ENCODE assay signal across 1 cellular context in the genomic region with DNA sequence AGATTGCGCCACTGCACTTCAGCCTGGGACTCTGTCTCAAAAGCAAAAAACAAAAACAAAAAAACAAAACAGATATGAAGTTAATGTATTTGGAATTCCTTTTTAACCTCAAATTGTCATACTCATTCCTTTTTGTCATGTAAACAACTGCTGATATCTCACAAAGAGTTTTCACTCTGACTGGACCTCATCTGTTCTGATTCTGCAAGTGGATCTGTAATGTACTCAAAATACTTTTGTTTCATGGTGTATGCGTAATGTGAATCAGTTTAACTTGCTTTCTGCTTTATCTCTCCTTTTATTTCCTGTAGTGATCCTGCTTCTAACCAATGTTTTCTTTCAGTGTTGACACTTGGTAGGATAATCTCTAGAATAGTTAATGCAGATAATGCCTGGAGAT.
TF ChIP-seq lines count a peak whose summit lies in the region.

No MANE protein-coding gene starts in this region.

TF ChIP-seq in GM12878, 131 proteins besides CTCF, POLR2A, EP300 and RAD21:
- TF ChIP-seq, protein P1, sequence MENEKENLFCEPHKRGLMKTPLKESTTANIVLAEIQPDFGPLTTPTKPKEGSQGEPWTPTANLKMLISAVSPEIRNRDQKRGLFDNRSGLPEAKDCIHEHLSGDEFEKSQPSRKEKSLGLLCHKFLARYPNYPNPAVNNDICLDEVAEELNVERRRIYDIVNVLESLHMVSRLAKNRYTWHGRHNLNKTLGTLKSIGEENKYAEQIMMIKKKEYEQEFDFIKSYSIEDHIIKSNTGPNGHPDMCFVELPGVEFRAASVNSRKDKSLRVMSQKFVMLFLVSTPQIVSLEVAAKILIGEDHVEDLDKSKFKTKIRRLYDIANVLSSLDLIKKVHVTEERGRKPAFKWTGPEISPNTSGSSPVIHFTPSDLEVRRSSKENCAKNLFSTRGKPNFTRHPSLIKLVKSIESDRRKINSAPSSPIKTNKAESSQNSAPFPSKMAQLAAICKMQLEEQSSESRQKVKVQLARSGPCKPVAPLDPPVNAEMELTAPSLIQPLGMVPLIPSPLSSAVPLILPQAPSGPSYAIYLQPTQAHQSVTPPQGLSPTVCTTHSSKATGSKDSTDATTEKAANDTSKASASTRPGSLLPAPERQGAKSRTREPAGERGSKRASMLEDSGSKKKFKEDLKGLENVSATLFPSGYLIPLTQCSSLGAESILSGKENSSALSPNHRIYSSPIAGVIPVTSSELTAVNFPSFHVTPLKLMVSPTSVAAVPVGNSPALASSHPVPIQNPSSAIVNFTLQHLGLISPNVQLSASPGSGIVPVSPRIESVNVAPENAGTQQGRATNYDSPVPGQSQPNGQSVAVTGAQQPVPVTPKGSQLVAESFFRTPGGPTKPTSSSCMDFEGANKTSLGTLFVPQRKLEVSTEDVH (IDR thresholded peaks at IDR 0.05; ENCODE audit: low read depth, partially characterized antibody) = no peak
- TF ChIP-seq BACH1 (IDR thresholded peaks at IDR 0.05; ENCODE audit: borderline replicate concordance) (no peak), CHD2 (IDR thresholded peaks at IDR 0.05; ENCODE audit: borderline replicate concordance, low read depth, low read length) (no peak), ZNF592 (IDR thresholded peaks at IDR 0.05) (no peak), REST (IDR thresholded peaks at IDR 0.05; ENCODE audit: low read depth, low read length) (no peak), TCF7 (IDR thresholded peaks at IDR 0.05; ENCODE audit: borderline replicate concordance) (no peak), ZBTB33 (IDR thresholded peaks at IDR 0.05) (no peak), BCLAF1 (IDR thresholded peaks at IDR 0.05) (no peak), GATAD2B (conservative IDR thresholded peaks at IDR 0.05; ENCODE audit: low read depth) (no peak), MTA3 (IDR thresholded peaks at IDR 0.05; ENCODE audit: borderline replicate concordance, low read length) (no peak), RB1 (IDR thresholded peaks at IDR 0.05; ENCODE audit: borderline replicate concordance) (no peak), BCL11A (IDR thresholded peaks at IDR 0.05; ENCODE audit: low read depth, low read length) (no peak), LARP7 (IDR thresholded peaks at IDR 0.05) (no peak), SP1 (IDR thresholded peaks at IDR 0.05; ENCODE audit: low read depth, low read length) (no peak), FOS (IDR thresholded peaks at IDR 0.05; ENCODE audit: borderline replicate concordance, extremely low read depth, insufficient read length) (no peak), CBX5 (IDR thresholded peaks at IDR 0.05; ENCODE audit: low read depth) (no peak)
- TF ChIP-seq, protein P2, sequence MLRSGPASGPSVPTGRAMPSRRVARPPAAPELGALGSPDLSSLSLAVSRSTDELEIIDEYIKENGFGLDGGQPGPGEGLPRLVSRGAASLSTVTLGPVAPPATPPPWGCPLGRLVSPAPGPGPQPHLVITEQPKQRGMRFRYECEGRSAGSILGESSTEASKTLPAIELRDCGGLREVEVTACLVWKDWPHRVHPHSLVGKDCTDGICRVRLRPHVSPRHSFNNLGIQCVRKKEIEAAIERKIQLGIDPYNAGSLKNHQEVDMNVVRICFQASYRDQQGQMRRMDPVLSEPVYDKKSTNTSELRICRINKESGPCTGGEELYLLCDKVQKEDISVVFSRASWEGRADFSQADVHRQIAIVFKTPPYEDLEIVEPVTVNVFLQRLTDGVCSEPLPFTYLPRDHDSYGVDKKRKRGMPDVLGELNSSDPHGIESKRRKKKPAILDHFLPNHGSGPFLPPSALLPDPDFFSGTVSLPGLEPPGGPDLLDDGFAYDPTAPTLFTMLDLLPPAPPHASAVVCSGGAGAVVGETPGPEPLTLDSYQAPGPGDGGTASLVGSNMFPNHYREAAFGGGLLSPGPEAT (IDR thresholded peaks at IDR 0.05; ENCODE audit: low read depth) = no peak
